ENCODE assay signal across 24 cellular contexts in the genomic region with DNA sequence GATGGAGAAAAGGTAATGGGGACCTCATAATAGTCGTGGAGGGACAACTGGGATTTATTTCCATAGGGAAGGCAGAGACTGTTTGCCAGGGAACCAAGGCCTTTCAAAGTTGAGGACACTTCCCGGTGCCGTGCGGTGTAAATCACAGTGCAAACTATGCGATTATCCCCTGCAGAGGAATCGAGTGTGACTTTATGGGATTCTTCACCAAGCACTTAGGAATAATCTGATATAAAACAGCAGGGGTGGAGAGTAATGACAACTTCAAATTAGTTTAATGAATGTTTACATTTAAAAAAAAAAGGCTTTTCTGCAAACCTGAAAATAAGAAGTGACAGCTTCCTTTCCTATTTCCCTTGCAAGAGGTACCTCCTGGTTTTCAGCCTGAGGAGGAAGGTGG.
A peak's percentile ranks its signal among the peaks of the same experiment; 100 is the strongest.
DNase-seq lines count a peak whose midpoint lies in the region; ATAC-seq and TF ChIP-seq lines count a peak whose summit lies in the region.
"Had no signal": no experiment of that assay in that cellular context is flagged by ENCODE, and none has a peak within 500 bp of the region (broad histone marks: within the 10 kb centered on the region; RNA-seq: fewer than 3 reads in every experiment).

No MANE protein-coding gene starts in this region.

- H3K4me1 ChIP-seq in GM23338 (ENCODE audit: insufficient read depth), result peaks cover 16% of the 10 kb centered on the region
- H3K4me1 ChIP-seq: BE2C, HAP-1, SJSA1 had no signal

- no peaks in the 10 kb centered on the region for H4K20me1 ChIP-seq in GM23338 (replicated peaks; ENCODE audit: insufficient read depth)

- no peak overlapping the region for H3K27ac ChIP-seq in GM23338 (ENCODE audit: low read depth)
- H3K27ac ChIP-seq: 22Rv1, SJSA1 had no signal

- DNase-seq in NCI-H1417 (lab: John Stamatoyannopoulos, UW) (peak; percentile 46 to 80 (median 50)), NCI-H1417 treated with DMSO at 0.1 percent for 48 hours (lab: John Stamatoyannopoulos, UW) (no peak), GM23338 (ENCODE audit: low spot score) (no peak), NCI-H2227 treated with DMSO at 0.1 percent for 48 hours (lab: John Stamatoyannopoulos, UW) (peak; percentile 37), head of caudate nucleus (no peak), NCI-H345 treated with DMSO at 0.1 percent for 48 hours (lab: John Stamatoyannopoulos, UW; ENCODE audit: unreplicated experiment) (no peak)
- no peak for DNase-seq in stimulated activated effector memory CD8-positive, alpha-beta T cell treated with anti-CD3 and anti-CD28 coated beads, Interleukin-12 subunit alpha, Interleukin-12 subunit beta, amount 100 ng/mL, for 72 hours (ENCODE audit: low spot score in 2 of 2)
- DNase-seq: ACHN; BE2C; Calu3; CD8-positive, alpha-beta memory T cell; GOT3; IMR-90; KG1; MG63; NCI-H187; NCI-H2081 treated with DMSO at 0.1 percent for 48 hours; NCI-H774; Right ventricle myocardium superior; RPMI8226 had no signal

- no peak for TF ChIP-seq CTCF in GM23338 (conservative IDR thresholded peaks at IDR 0.05; ENCODE audit: low read depth in 2 of 2)

- H3K27me3 ChIP-seq in GM23338 (ENCODE audit: insufficient read depth), result no peaks in the 10 kb centered on the region
- H3K27me3 ChIP-seq: BE2C, MG63, SJSA1 had no signal

- H3K27ac Mint-ChIP-seq in GM23338, result no peak overlapping the region
- peak overlapping the region; percentile 26 for H3K27ac Mint-ChIP-seq in stimulated activated effector memory CD8-positive, alpha-beta T cell treated with anti-CD3 and anti-CD28 coated beads, Interleukin-12 subunit alpha, Interleukin-12 subunit beta, amount 100 ng/mL, for 72 hours
- H3K27ac Mint-ChIP-seq: CD14-positive monocyte; CD8-positive, alpha-beta memory T cell had no signal

- no peak overlapping the region for H3K4me3 Mint-ChIP-seq in GM23338
- no peak overlapping the region for H3K4me3 Mint-ChIP-seq in stimulated activated effector memory CD8-positive, alpha-beta T cell treated with anti-CD3 and anti-CD28 coated beads, Interleukin-12 subunit alpha, Interleukin-12 subunit beta, amount 100 ng/mL, for 72 hours
- H3K4me3 Mint-ChIP-seq: CD14-positive monocyte; CD8-positive, alpha-beta memory T cell had no signal

- no peaks in the 10 kb centered on the region; the same call in 2 of the 3 replicates for H3K9me3 Mint-ChIP-seq in GM23338
- H3K9me3 Mint-ChIP-seq in stimulated activated effector memory CD8-positive, alpha-beta T cell treated with anti-CD3 and anti-CD28 coated beads, Interleukin-12 subunit alpha, Interleukin-12 subunit beta, amount 100 ng/mL, for 72 hours, result peaks cover 4% of the 10 kb centered on the region
- H3K9me3 Mint-ChIP-seq: CD14-positive monocyte; CD8-positive, alpha-beta memory T cell had no signal

- no peak overlapping the region for H3K4me2 ChIP-seq in GM23338

- peaks cover 16% of the 10 kb centered on the region for H3K4me1 Mint-ChIP-seq in GM23338
- H3K4me1 Mint-ChIP-seq in stimulated activated effector memory CD8-positive, alpha-beta T cell treated with anti-CD3 and anti-CD28 coated beads, Interleukin-12 subunit alpha, Interleukin-12 subunit beta, amount 100 ng/mL, for 72 hours, result peaks cover 15% of the 10 kb centered on the region
- H3K4me1 Mint-ChIP-seq: CD14-positive monocyte; CD8-positive, alpha-beta memory T cell had no signal

- H3K4me3 ChIP-seq in GM23338, result no peak overlapping the region
- H3K4me3 ChIP-seq: HAP-1, MG63, SJSA1 had no signal

- H3K79me2 ChIP-seq in GM23338 (replicated peaks; ENCODE audit: insufficient read depth), result no peaks in the 10 kb centered on the region

- peak overlapping the region; percentile 18; the same call in 1 of the 2 replicates for H2AFZ ChIP-seq in GM23338

- peaks cover 6% of the 10 kb centered on the region for H3K27me3 Mint-ChIP-seq in GM23338 (ENCODE audit: insufficient read depth, low read depth, poor library complexity)

- no peaks in the 10 kb centered on the region for H3K36me3 Mint-ChIP-seq in GM23338 (ENCODE audit: low read depth)
- no peaks in the 10 kb centered on the region for H3K36me3 Mint-ChIP-seq in stimulated activated effector memory CD8-positive, alpha-beta T cell treated with anti-CD3 and anti-CD28 coated beads, Interleukin-12 subunit alpha, Interleukin-12 subunit beta, amount 100 ng/mL, for 72 hours
- H3K36me3 Mint-ChIP-seq: CD14-positive monocyte had no signal

- peaks cover 14% of the 10 kb centered on the region for H3K9me2 ChIP-seq in GM23338 (ENCODE audit: insufficient read depth)

- no peaks in the 10 kb centered on the region for H3K36me3 ChIP-seq in GM23338 (ENCODE audit: insufficient read depth)
- H3K36me3 ChIP-seq: BE2C, HAP-1, MG63, SJSA1 had no signal

- H3F3A ChIP-seq in GM23338 (replicated peaks; ENCODE audit: low read depth), result no peaks in the 10 kb centered on the region

- intact Hi-C loops in head of caudate nucleus (cut with DNase I), result no loop called here

- no peak for ATAC-seq in GM23338
- ATAC-seq in stimulated activated effector memory CD8-positive, alpha-beta T cell treated with anti-CD3 and anti-CD28 coated beads, Interleukin-12 subunit alpha, Interleukin-12 subunit beta, amount 100 ng/mL, for 72 hours, result no peak

TF ChIP-seq in GM23338, 12 proteins besides CTCF, POLR2A, EP300 and RAD21 (continues in another document):
- TF ChIP-seq EZH2 (IDR thresholded peaks at IDR 0.05; ENCODE audit: low read depth, unreplicated experiment), result no peak
- TF ChIP-seq, protein P1, sequence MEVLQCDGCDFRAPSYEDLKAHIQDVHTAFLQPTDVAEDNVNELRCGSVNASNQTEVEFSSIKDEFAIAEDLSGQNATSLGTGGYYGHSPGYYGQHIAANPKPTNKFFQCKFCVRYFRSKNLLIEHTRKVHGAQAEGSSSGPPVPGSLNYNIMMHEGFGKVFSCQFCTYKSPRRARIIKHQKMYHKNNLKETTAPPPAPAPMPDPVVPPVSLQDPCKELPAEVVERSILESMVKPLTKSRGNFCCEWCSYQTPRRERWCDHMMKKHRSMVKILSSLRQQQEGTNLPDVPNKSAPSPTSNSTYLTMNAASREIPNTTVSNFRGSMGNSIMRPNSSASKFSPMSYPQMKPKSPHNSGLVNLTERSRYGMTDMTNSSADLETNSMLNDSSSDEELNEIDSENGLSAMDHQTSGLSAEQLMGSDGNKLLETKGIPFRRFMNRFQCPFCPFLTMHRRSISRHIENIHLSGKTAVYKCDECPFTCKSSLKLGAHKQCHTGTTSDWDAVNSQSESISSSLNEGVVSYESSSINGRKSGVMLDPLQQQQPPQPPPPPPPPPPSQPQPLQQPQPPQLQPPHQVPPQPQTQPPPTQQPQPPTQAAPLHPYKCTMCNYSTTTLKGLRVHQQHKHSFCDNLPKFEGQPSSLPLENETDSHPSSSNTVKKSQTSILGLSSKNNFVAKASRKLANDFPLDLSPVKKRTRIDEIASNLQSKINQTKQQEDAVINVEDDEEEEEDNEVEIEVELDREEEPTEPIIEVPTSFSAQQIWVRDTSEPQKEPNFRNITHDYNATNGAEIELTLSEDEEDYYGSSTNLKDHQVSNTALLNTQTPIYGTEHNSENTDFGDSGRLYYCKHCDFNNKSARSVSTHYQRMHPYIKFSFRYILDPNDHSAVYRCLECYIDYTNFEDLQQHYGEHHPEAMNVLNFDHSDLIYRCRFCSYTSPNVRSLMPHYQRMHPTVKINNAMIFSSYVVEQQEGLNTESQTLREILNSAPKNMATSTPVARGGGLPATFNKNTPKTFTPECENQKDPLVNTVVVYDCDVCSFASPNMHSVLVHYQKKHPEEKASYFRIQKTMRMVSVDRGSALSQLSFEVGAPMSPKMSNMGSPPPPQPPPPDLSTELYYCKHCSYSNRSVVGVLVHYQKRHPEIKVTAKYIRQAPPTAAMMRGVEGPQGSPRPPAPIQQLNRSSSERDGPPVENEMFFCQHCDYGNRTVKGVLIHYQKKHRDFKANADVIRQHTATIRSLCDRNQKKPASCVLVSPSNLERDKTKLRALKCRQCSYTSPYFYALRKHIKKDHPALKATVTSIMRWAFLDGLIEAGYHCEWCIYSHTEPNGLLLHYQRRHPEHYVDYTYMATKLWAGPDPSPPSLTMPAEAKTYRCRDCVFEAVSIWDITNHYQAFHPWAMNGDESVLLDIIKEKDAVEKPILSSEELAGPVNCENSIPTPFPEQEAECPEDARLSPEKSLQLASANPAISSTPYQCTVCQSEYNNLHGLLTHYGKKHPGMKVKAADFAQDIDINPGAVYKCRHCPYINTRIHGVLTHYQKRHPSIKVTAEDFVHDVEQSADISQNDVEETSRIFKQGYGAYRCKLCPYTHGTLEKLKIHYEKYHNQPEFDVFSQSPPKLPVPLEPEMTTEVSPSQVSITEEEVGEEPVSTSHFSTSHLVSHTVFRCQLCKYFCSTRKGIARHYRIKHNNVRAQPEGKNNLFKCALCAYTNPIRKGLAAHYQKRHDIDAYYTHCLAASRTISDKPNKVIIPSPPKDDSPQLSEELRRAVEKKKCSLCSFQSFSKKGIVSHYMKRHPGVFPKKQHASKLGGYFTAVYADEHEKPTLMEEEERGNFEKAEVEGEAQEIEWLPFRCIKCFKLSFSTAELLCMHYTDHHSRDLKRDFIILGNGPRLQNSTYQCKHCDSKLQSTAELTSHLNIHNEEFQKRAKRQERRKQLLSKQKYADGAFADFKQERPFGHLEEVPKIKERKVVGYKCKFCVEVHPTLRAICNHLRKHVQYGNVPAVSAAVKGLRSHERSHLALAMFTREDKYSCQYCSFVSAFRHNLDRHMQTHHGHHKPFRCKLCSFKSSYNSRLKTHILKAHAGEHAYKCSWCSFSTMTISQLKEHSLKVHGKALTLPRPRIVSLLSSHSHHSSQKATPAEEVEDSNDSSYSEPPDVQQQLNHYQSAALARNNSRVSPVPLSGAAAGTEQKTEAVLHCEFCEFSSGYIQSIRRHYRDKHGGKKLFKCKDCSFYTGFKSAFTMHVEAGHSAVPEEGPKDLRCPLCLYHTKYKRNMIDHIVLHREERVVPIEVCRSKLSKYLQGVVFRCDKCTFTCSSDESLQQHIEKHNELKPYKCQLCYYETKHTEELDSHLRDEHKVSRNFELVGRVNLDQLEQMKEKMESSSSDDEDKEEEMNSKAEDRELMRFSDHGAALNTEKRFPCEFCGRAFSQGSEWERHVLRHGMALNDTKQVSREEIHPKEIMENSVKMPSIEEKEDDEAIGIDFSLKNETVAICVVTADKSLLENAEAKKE (CRISPR knock-in tag; IDR thresholded peaks at IDR 0.05), result no peak
- no peak for TF ChIP-seq ZNF114 (CRISPR knock-in tag; IDR thresholded peaks at IDR 0.05)
- no peak for TF ChIP-seq CREB1 (CRISPR knock-in tag; IDR thresholded peaks at IDR 0.05; ENCODE audit: low read depth)
- TF ChIP-seq STAT1 (IDR thresholded peaks at IDR 0.05; ENCODE audit: unreplicated experiment), result no peak
- TF ChIP-seq JUNB (IDR thresholded peaks at IDR 0.05; ENCODE audit: unreplicated experiment), result no peak
- TF ChIP-seq, protein P2, sequence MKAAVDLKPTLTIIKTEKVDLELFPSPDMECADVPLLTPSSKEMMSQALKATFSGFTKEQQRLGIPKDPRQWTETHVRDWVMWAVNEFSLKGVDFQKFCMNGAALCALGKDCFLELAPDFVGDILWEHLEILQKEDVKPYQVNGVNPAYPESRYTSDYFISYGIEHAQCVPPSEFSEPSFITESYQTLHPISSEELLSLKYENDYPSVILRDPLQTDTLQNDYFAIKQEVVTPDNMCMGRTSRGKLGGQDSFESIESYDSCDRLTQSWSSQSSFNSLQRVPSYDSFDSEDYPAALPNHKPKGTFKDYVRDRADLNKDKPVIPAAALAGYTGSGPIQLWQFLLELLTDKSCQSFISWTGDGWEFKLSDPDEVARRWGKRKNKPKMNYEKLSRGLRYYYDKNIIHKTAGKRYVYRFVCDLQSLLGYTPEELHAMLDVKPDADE (IDR thresholded peaks at IDR 0.05), result no peak

Comparison
In these comparisons a context has a peak if more than half of its experiments do, and no peak if none do; other contexts are left out.
1. DNase-seq: peak in NCI-H1417 (3 of 3) and NCI-H2227 treated with DMSO at 0.1 percent for 48 hours (single experiment); none in NCI-H1417 treated with DMSO at 0.1 percent for 48 hours (single experiment), GM23338 (single experiment), stimulated activated effector memory CD8-positive, alpha-beta T cell treated with anti-CD3 and anti-CD28 coated beads, Interleukin-12 subunit alpha, Interleukin-12 subunit beta, amount 100 ng/mL, for 72 hours (0 of 2), head of caudate nucleus (0 of 42) and NCI-H345 treated with DMSO at 0.1 percent for 48 hours (single experiment).